Comparison of ENCODE assay signal across 27 cellular contexts in genomic region chr1:169149555-169150286, GRCh38. TPM values are rescaled to one million over a fixed set of nuclear protein-coding genes. Genes with fewer than 3 reads are reported as not detected.
A peak's percentile ranks its signal among the peaks of the same experiment; 100 is the strongest.
DNase-seq lines count a peak whose midpoint lies in the region; ATAC-seq, FAIRE-seq and TF ChIP-seq lines count a peak whose summit lies in the region.
"Had no signal": no experiment of that assay in that cellular context is flagged by ENCODE, and none has a peak within 500 bp of the region (broad histone marks: within the 10 kb centered on the region; RNA-seq: fewer than 3 reads in every experiment).

No MANE protein-coding gene starts in this region.

- FAIRE-seq in K562 (lab: Jason Lieb, UNC) (no peak), HepG2 (lab: Jason Lieb, UNC) (no peak)
- FAIRE-seq: D721Med had no signal

- H3K79me2 ChIP-seq in K562 (ENCODE audit: control insufficient read depth, insufficient read depth, low read length) (no peaks in the 10 kb centered on the region), HepG2 (ENCODE audit: insufficient read depth, low read length) (no peaks in the 10 kb centered on the region)

- CTCF ChIA-PET in K562 (lab: Yijun Ruan, JAX; ENCODE audit: low intra/inter-chr PET ratio) = no interaction called here
- CTCF ChIA-PET in HepG2 (lab: Yijun Ruan, JAX; ENCODE audit: low intra/inter-chr PET ratio, low total read pairs) = no interaction called here

- H3K9ac ChIP-seq in K562 (ENCODE audit: insufficient read depth in 1 of 2, low read depth in 2 of 2, low read length in 2 of 2) (no peak overlapping the region), HepG2 (ENCODE audit: insufficient read depth, low read depth, low read length) (no peak overlapping the region)
- H3K9ac ChIP-seq: BLaER1 treated with 17β-estradiol and CSF1 and Interleukin-3, amounts not matched to agents 10 nM and 100 nM had no signal

- H3K4me2 ChIP-seq in K562 (ENCODE audit: insufficient read depth, low read length) (no peak overlapping the region), HepG2 (ENCODE audit: low read depth, low read length) (no peak overlapping the region)
- H3K4me2 ChIP-seq: BLaER1 treated with 17β-estradiol and CSF1 and Interleukin-3, amounts not matched to agents 10 nM and 100 nM had no signal

- intact Hi-C loops in K562 (cut with micrococcal nuclease) (no loop called here), HepG2 (cut with micrococcal nuclease; ENCODE audit: unreplicated experiment) (loop anchor here (5.0 kb wide), 2 partner anchors 103 to 198 kb away; no protein-coding TSS in a partner anchor)

- no peak overlapping the region for H2AFZ ChIP-seq in K562 (ENCODE audit: low read depth, low read length)
- no peak overlapping the region for H2AFZ ChIP-seq in HepG2 (ENCODE audit: low read length)

- no peak for ATAC-seq in K562
- no peak for ATAC-seq in HepG2
- ATAC-seq in GM21515 (IDR thresholded peaks at IDR 0.05; ENCODE audit: unreplicated experiment) = no peak
- no peak for ATAC-seq in GM19328 (IDR thresholded peaks at IDR 0.05; ENCODE audit: unreplicated experiment)
- no peak for ATAC-seq in GM18870 (IDR thresholded peaks at IDR 0.05; ENCODE audit: unreplicated experiment)
- no peak for ATAC-seq in HG03280 (IDR thresholded peaks at IDR 0.05; ENCODE audit: unreplicated experiment)
- ATAC-seq: HCT116, PC-3, Right ventricle myocardium inferior had no signal

- TF ChIP-seq RAD21 in K562 (CRISPR knock-in tag; conservative IDR thresholded peaks at IDR 0.05 in 1 of 2, IDR thresholded peaks at IDR 0.05 in 1 of 2) (no peak), HepG2 (CRISPR knock-in tag; IDR thresholded peaks at IDR 0.05) (no peak)

- TF ChIP-seq EP300 in K562 (IDR thresholded peaks at IDR 0.05; ENCODE audit: low read length) (no peak), HepG2 (IDR thresholded peaks at IDR 0.05; ENCODE audit: low read depth in 2 of 2, low read length in 2 of 2) (no peak), HepG2 (CRISPR knock-in tag; IDR thresholded peaks at IDR 0.05; ENCODE audit: borderline replicate concordance) (no peak)

- TF ChIP-seq POLR2A in K562 (conservative IDR thresholded peaks at IDR 0.05) = no peak
- no peak for TF ChIP-seq POLR2A in HepG2 (IDR thresholded peaks at IDR 0.05; ENCODE audit: insufficient read depth in 1 of 2, low read depth in 2 of 2, low read length in 2 of 2)

- H3K27me3 ChIP-seq in K562 (ENCODE audit: control insufficient read depth in 2 of 2, insufficient read depth in 2 of 2, low read length in 2 of 2) (no peaks in the 10 kb centered on the region), HepG2 (ENCODE audit: control insufficient read depth in 1 of 2, insufficient read depth in 2 of 2, low read length in 2 of 2) (no peaks in the 10 kb centered on the region)
- H3K27me3 ChIP-seq: BLaER1 treated with 17β-estradiol and CSF1 and Interleukin-3, amounts not matched to agents 10 nM and 100 nM; SJSA1 had no signal

- 22% methylated on average over 2 of the region's 2 CpGs for WGBS in K562 (ENCODE audit: insufficient coverage, low coverage, missing lambda C conversion rate)
- WGBS in HepG2 (ENCODE audit: low lambda C conversion rate) = 96% methylated on average over 2 of the region's 2 CpGs

- H3K27ac ChIP-seq in 22Rv1 = peak overlapping the region; percentile 77; the same call in 1 of the 2 replicates
- H3K27ac ChIP-seq in K562 (ENCODE audit: extremely low read depth, low read depth, low read length) = no peak overlapping the region
- peak overlapping the region; percentile 95 for H3K27ac ChIP-seq in HepG2 (ENCODE audit: extremely low read length, insufficient read depth, low read length)
- H3K27ac ChIP-seq: BLaER1 treated with 17β-estradiol and CSF1 and Interleukin-3, amounts not matched to agents 10 nM and 100 nM; HL-60; SJSA1 had no signal

- DNase-seq in K562 (ENCODE audit: extremely low read depth in 1 of 4, low spot score in 3 of 4) = no peak
- peak; percentile 56 for DNase-seq in fibroblast of peridontal ligament (ENCODE audit: extremely low read depth)
- no peak for DNase-seq in HepG2 (ENCODE audit: low spot score)
- DNase-seq: 8988T; AML-193; CD4-positive, alpha-beta T cell; Kasumi-1; MV-4-11; NCI-H1105 treated with DMSO at 0.1 percent for 48 hours; NCI-H146; NCI-H2029 treated with DMSO at 0.1 percent for 48 hours; NCI-H446 treated with DMSO at 0.1 percent for 48 hours; NCI-H526; NCI-H82; NK-92 treated with Interleukin-12 subunit alpha and Interleukin-12 subunit beta, amount 100 ng/mL, for 24 hours; PC-3 had no signal

- POLR2A ChIA-PET in K562 (lab: Yijun Ruan, JAX) (no interaction called here), HepG2 (lab: Yijun Ruan, JAX) (interaction anchor here (0.7 to 2.0 kb wide), 3 partner anchors 41 to 44 kb away, joined by 3 to 11 read pairs (median 8); partner anchors contain the start of gene ATP1B1)

- H3K4me3 ChIP-seq in K562 = no peak overlapping the region
- H3K4me3 ChIP-seq in HepG2 (replicated peaks in 1 of 3; ENCODE audit: insufficient read depth in 1 of 3, low read depth in 2 of 3, low read length in 3 of 3) = no peak overlapping the region
- H3K4me3 ChIP-seq: BLaER1 treated with 17β-estradiol and CSF1 and Interleukin-3, amounts not matched to agents 10 nM and 100 nM; SJSA1 had no signal

- H4K20me1 ChIP-seq in K562 (replicated peaks; ENCODE audit: control insufficient read depth, insufficient read depth, low read length) (no peaks in the 10 kb centered on the region), HepG2 (ENCODE audit: insufficient read depth, low read length) (no peaks in the 10 kb centered on the region)
- H4K20me1 ChIP-seq: BLaER1 treated with 17β-estradiol and CSF1 and Interleukin-3, amounts not matched to agents 10 nM and 100 nM had no signal

- TF ChIP-seq CTCF in 22Rv1 (IDR thresholded peaks at IDR 0.05) = no peak
- TF ChIP-seq CTCF in K562 (IDR thresholded peaks at IDR 0.05 in 2 of 3, conservative IDR thresholded peaks at IDR 0.05 in 1 of 3; ENCODE audit: insufficient read depth in 2 of 3, low read depth in 1 of 3, low read length in 3 of 3) = no peak
- no peak for TF ChIP-seq CTCF in HepG2 (CRISPR knock-in tag; IDR thresholded peaks at IDR 0.05)

- no peaks in the 10 kb centered on the region for H3K9me1 ChIP-seq in K562 (ENCODE audit: control insufficient read depth, insufficient read depth, low read length)

- in situ Hi-C loops in K562 (cut with MboI) (no loop called here), HepG2 (cut with HindIII; ENCODE audit: extremely low pct_ligation_motif_present, low pct_unique_long_range_greater_than_20kb) (no loop called here)

- no peaks in the 10 kb centered on the region for H3K36me3 ChIP-seq in K562 (ENCODE audit: control insufficient read depth, insufficient read depth, low read length)
- H3K36me3 ChIP-seq in HepG2 (replicated peaks in 1 of 2; ENCODE audit: control insufficient read depth in 1 of 2, insufficient read depth in 2 of 2, low read length in 2 of 2) = no peaks in the 10 kb centered on the region
- H3K36me3 ChIP-seq: BLaER1 treated with 17β-estradiol and CSF1 and Interleukin-3, amounts not matched to agents 10 nM and 100 nM; SJSA1 had no signal

- BruUV-seq in K562 (replicated peaks; lab: Mats Ljungman, UMichigan) (no TSS peak), HepG2 (replicated peaks; lab: Mats Ljungman, UMichigan) (no TSS peak)

- H3K4me1 ChIP-seq in K562 (replicated peaks in 1 of 2; ENCODE audit: control insufficient read depth in 2 of 2, insufficient read depth in 2 of 2, low read length in 2 of 2) = peaks cover 0 to 12% of the 10 kb centered on the region in 2 experiments; a peak in 2 of 5 replicates
- H3K4me1 ChIP-seq in HepG2 (ENCODE audit: insufficient read depth, low read length) = peaks cover 66% of the 10 kb centered on the region
- H3K4me1 ChIP-seq: BLaER1 treated with 17β-estradiol and CSF1 and Interleukin-3, amounts not matched to agents 10 nM and 100 nM; SJSA1 had no signal

- H3K9me3 ChIP-seq in K562 (replicated peaks; ENCODE audit: control insufficient read depth, insufficient read depth, low read depth, low read length) (no peaks in the 10 kb centered on the region), HepG2 (ENCODE audit: low read length) (no peaks in the 10 kb centered on the region)
- H3K9me3 ChIP-seq: BLaER1 treated with 17β-estradiol and CSF1 and Interleukin-3, amounts not matched to agents 10 nM and 100 nM; SJSA1 had no signal

RNA-seq across cellular contexts. Expression of gene ATP1B1, which starts 43.2 kb away (rescaled TPM):
- 1.2 and 1.7 TPM in 2 replicates for total RNA-seq in K562 (2011; cell fraction: chromatin; rRNA removed; ENCODE audit: low replicate concordance)
- total RNA-seq in K562 (2011; cell fraction: nucleolus; rRNA removed) = 1.3 and 2.3 TPM in 2 replicates
- total RNA-seq in K562 (2011; cell fraction: nucleoplasm; rRNA removed) = 2.4 and 2.6 TPM in 2 replicates
- 0.98 and 2.5 TPM in 2 replicates for total RNA-seq in K562 (2014; rRNA removed)
- total RNA-seq in K562 (2014; rRNA removed; fragmentation: Illumina TruSeq; extraction: Trizol) = 1.6 and 1.8 TPM in 2 replicates
- 1.9 and 2.1 TPM in 2 replicates for total RNA-seq in K562 (2015; rRNA removed; fragmentation: Illumina TruSeq; extraction: Trizol)
- 3.0 TPM in 2 replicates for total RNA-seq in K562 (2021)
- polyA plus RNA-seq in K562 (2011; rRNA removed) = 1.5 and 1.7 TPM in 2 replicates
- 0.49 and 0.72 TPM in 2 replicates for polyA plus RNA-seq in K562 (2011; cell fraction: cytosol; rRNA removed)
- 0.43 and 0.45 TPM in 2 replicates for polyA plus RNA-seq in K562 (2011; cell fraction: nucleus; rRNA removed)
- 2.1 and 3.7 TPM in 2 replicates for polyA plus RNA-seq in K562 (2012)
- 1.5 and 1.6 TPM in 2 replicates for polyA plus RNA-seq in K562 (2014; fragmentation: Illumina TruSeq; extraction: Trizol)
- 1 to 10 TPM in 1 of 2 experiments, under 1 TPM in 1; 0.76 to 1.1 TPM for polyA plus RNA-seq in K562 (2014; fragmentation: Nextera tagmentation; extraction: Ambion mirVana)
- polyA plus RNA-seq in K562 (2014; rRNA removed) = 1.9 and 2.4 TPM in 2 replicates
- polyA minus RNA-seq in K562 (2011; rRNA and poly(A)+ RNA removed) = 2.3 and 2.8 TPM in 2 replicates
- polyA minus RNA-seq in K562 (2011; cell fraction: cytosol; rRNA and poly(A)+ RNA removed) = 2.3 and 3.0 TPM in 2 replicates
- polyA minus RNA-seq in K562 (2011; cell fraction: nucleus; rRNA and poly(A)+ RNA removed) = 0.94 and 1.00 TPM in 2 replicates
- total RNA-seq in HepG2 (2016; rRNA removed; fragmentation: Illumina TruSeq; extraction: Trizol) = 89.8 and 135 TPM in 2 replicates
- 15.3 and 17.7 TPM in 2 replicates for total RNA-seq in HepG2 (2016; cell fraction: cytosol; rRNA removed; fragmentation: Illumina TruSeq; extraction: Trizol; ENCODE audit: low read depth)
- 83.4 and 139 TPM in 2 replicates for total RNA-seq in HepG2 (2016; cell fraction: insoluble cytoplasmic fraction; rRNA removed; fragmentation: Illumina TruSeq; extraction: Trizol)
- 47.8 and 51.7 TPM in 2 replicates for total RNA-seq in HepG2 (2016; cell fraction: membrane; rRNA removed; fragmentation: Illumina TruSeq; extraction: Trizol)
- 170 and 186 TPM in 2 replicates for total RNA-seq in HepG2 (2016; cell fraction: nucleus; rRNA removed; fragmentation: Illumina TruSeq; extraction: Trizol)
- 134 TPM in 2 replicates for polyA plus RNA-seq in HepG2 (2011; rRNA removed)
- 63.8 and 107 TPM in 2 replicates for polyA plus RNA-seq in HepG2 (2011; cell fraction: cytosol; rRNA removed)
- polyA plus RNA-seq in HepG2 (2011; cell fraction: nucleus; rRNA removed) = 45.7 and 54.4 TPM in 2 replicates
- 194 and 216 TPM in 2 replicates for polyA plus RNA-seq in HepG2 (2012)
- 12.7 and 13.7 TPM in 2 replicates for polyA plus RNA-seq in HepG2 (2016; cell fraction: cytosol; fragmentation: Illumina TruSeq; extraction: Trizol; ENCODE audit: low read depth)
- polyA plus RNA-seq in HepG2 (2016; cell fraction: insoluble cytoplasmic fraction; fragmentation: Illumina TruSeq; extraction: Trizol; ENCODE audit: low read depth) = 116 and 118 TPM in 2 replicates
- polyA plus RNA-seq in HepG2 (2016; cell fraction: membrane; fragmentation: Illumina TruSeq; extraction: Trizol; ENCODE audit: low read depth) = 31.8 and 33.5 TPM in 2 replicates
- 298 and 311 TPM in 2 replicates for polyA plus RNA-seq in HepG2 (2016; cell fraction: nucleus; fragmentation: Illumina TruSeq; extraction: Trizol; ENCODE audit: insufficient read depth, low read depth)
- polyA minus RNA-seq in HepG2 (2011; rRNA and poly(A)+ RNA removed; ENCODE audit: low replicate concordance) = 26.2 and 55.9 TPM in 2 replicates
- 118 and 143 TPM in 2 replicates for polyA minus RNA-seq in HepG2 (2011; cell fraction: cytosol; rRNA and poly(A)+ RNA removed)
- polyA minus RNA-seq in HepG2 (2011; cell fraction: nucleus; rRNA and poly(A)+ RNA removed) = 93.7 and 117 TPM in 2 replicates

Comparison
In these comparisons a context has a peak if more than half of its experiments do, and no peak if none do; other contexts are left out.
1. RNA of gene ATP1B1, which starts 43.2 kb away (total RNA-seq): 15.3 to 186 TPM in HepG2; 0.98 to 3.0 TPM in K562; every median in the first group is over 4 times any median in the second.